Comparison of ENCODE assay signal across 1 cellular context in the genomic region with DNA sequence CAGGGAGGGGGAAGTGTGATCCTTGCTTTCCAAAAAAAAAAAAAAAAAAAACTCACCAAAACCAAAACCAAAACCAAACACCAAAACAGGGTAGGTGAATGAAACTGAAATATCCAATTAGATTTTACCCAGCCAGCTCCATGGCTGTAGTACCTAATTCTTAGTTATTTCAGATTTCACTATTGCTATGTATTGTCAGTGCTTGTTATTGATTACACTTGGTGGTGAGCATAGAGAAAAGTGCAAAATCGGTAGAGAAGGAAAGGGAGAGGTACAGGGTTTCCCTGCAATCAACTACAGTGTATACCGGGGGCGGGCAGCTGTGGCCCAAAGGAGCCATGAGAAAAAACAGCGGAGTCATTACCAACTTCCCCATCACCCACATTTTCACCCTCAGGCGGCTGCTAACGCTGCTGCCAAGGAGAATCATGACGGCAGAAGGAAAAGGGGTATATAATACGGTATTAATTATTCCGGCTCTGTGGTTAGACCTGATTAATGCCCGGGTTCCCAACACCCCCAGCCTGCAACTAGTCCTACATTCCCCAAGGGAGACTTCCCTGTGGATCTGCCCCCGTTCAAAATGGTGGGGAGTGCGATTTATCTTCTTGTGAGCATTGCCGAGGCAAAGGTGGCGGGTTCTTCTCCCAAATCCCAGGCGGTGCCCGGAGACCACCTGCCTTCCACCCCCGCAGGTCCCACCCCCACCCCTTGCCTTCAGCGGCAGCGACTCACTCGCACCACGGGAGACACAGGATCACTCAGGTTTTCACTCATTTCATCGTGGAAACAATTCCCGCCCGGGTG.
TF ChIP-seq lines count a peak whose summit lies in the region.

TSS of gene C6orf62 (minus strand) at position 30 of the 807 bp plus-strand sequence. CDS start 486 bp downstream, outside the sequence.

TF ChIP-seq in GM23338, 12 proteins besides CTCF, POLR2A, EP300 and RAD21:
- TF ChIP-seq POLR2AphosphoS5 (IDR thresholded peaks at IDR 0.05; ENCODE audit: low read depth): peak; percentile 52; the same call in 1 of the 2 replicates
- TF ChIP-seq, protein P1, sequence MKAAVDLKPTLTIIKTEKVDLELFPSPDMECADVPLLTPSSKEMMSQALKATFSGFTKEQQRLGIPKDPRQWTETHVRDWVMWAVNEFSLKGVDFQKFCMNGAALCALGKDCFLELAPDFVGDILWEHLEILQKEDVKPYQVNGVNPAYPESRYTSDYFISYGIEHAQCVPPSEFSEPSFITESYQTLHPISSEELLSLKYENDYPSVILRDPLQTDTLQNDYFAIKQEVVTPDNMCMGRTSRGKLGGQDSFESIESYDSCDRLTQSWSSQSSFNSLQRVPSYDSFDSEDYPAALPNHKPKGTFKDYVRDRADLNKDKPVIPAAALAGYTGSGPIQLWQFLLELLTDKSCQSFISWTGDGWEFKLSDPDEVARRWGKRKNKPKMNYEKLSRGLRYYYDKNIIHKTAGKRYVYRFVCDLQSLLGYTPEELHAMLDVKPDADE (IDR thresholded peaks at IDR 0.05): no peak
